Comparison of ENCODE assay signal across 21 cellular contexts in the genomic region with DNA sequence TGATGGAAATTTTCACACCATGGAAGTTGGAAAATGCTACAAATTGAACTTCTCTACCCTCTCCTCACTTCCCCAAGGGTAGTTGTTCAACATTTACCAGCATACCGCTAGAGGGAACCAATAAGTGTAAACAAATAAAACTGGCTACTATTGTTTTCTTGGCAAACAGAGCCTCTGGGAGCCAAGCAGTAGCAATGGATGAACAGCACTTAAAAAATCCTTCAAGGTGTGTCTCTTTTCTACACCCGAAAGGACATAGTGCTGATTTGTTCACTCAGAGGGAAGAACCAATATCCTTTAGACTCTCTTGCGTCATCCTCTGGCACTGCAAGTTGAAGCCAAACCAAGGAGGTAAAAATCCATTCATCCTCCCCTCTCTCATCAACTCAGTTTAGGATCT.
DNase-seq lines count a peak whose midpoint lies in the region; FAIRE-seq and TF ChIP-seq lines count a peak whose summit lies in the region.
"Had no signal": no experiment of that assay in that cellular context is flagged by ENCODE, and none has a peak within 500 bp of the region (broad histone marks: within the 10 kb centered on the region; RNA-seq: fewer than 3 reads in every experiment).

No MANE protein-coding gene starts in this region.

- no peak overlapping the region for H2BK5ac ChIP-seq in H1 (ENCODE audit: low read depth, low read length)
- no peak overlapping the region for H2BK5ac ChIP-seq in mesendoderm (ENCODE audit: low read length)

- H3K18ac ChIP-seq in H1 (ENCODE audit: extremely low read depth, low read length) (no peak overlapping the region), mesendoderm (ENCODE audit: low read length) (no peak overlapping the region)

- no peaks in the 10 kb centered on the region for H4K20me1 ChIP-seq in H1 (replicated peaks in 1 of 2; ENCODE audit: control insufficient read depth in 1 of 2, insufficient read depth in 2 of 2, low read length in 2 of 2)

- H2BK15ac ChIP-seq in H1 (ENCODE audit: low read length) (no peak overlapping the region), mesendoderm (replicated peaks; ENCODE audit: low read depth) (no peak overlapping the region)

- peak; percentile 40 to 48 for TF ChIP-seq RAD21 in H1 (IDR thresholded peaks at IDR 0.05 in 1 of 2, conservative IDR thresholded peaks at IDR 0.05 in 1 of 2; ENCODE audit: low read depth in 2 of 2, low read length in 2 of 2)

- H3K56ac ChIP-seq in H1 (replicated peaks; ENCODE audit: insufficient read length, low read depth, low read length) (no peak overlapping the region), mesendoderm (ENCODE audit: low read length) (no peak overlapping the region)

- H3K9me3 ChIP-seq in H1 (ENCODE audit: insufficient read depth in 2 of 2, low read depth in 1 of 2, low read length in 1 of 2), result peaks cover 5 to 7% of the 10 kb centered on the region in 2 experiments; a peak in 3 of 4 replicates

- H3K4me1 ChIP-seq in H1 (replicated peaks in 1 of 4; ENCODE audit: control insufficient read depth in 3 of 4, insufficient read depth in 4 of 4, low read length in 3 of 4) (no peaks in the 10 kb centered on the region), mesendoderm (ENCODE audit: control insufficient read depth, low read depth, low read length) (no peaks in the 10 kb centered on the region)

- 69% methylated on average over 3 of the region's 3 CpGs; no CpG with 5 or more reads in 1 of the 2 experiments for WGBS in H1 (ENCODE audit: extremely low coverage in 1 of 2, insufficient coverage in 1 of 2, insufficient read length in 1 of 2, insufficient replicate concordance in 2 of 2, low coverage in 1 of 2, low lambda C conversion rate in 2 of 2, missing lambda C conversion rate in 1 of 2), 2 experiments
- WGBS in mesendoderm (ENCODE audit: extremely low coverage, insufficient coverage, low lambda C conversion rate), result no CpG with 5 or more reads among the region's 3 CpGs

- TF ChIP-seq CTCF in LNCAP (IDR thresholded peaks at IDR 0.05) (peak; percentile 68), H1 (IDR thresholded peaks at IDR 0.05; ENCODE audit: control extremely low read depth in 1 of 3, insufficient read depth in 1 of 3, low read depth in 1 of 3, low read length in 3 of 3) (peak in 1 of 3 experiments; percentile 48; a peak in 1 of 4 replicates)

- peak; percentile 7 for DNase-seq in DMS53 (lab: John Stamatoyannopoulos, UW)
- DNase-seq in DMS53 treated with DMSO at 0.1 percent for 48 hours (lab: John Stamatoyannopoulos, UW; ENCODE audit: unreplicated experiment), result no peak
- DNase-seq in H1 (ENCODE audit: low read depth in 1 of 2, low spot score in 2 of 2), result no peak
- peak; percentile 40 for DNase-seq in mesendoderm
- DNase-seq in HCEC 1CT, result no peak
- no peak for DNase-seq in NCI-H774 (lab: John Stamatoyannopoulos, UW)
- no peak for DNase-seq in SIG-M5 treated with dmso at 0.1 percent for 504 hours (lab: John Stamatoyannopoulos, UW; ENCODE audit: unreplicated experiment)
- DNase-seq: activated CD4-positive, alpha-beta T cell treated with anti-CD3 and anti-CD28 coated beads for 4 hours; activated effector memory CD4-positive, alpha-beta T cell treated with Interleukin-2 at 50 U/mL for 16 hours; aorta; CD4-positive, alpha-beta T cell; cortex of kidney; natural killer cell; NCI-H1105 treated with DMSO at 0.1 percent for 48 hours; NCI-H2081; OCI-M1 had no signal

- H2AFZ ChIP-seq in H1 (ENCODE audit: low read length), result 0 out of 2 replicates have a peak overlapping the region, but pooled peaks have one; percentile 14

- no peak overlapping the region for H2BK12ac ChIP-seq in H1 (ENCODE audit: low read depth, low read length)

- H4K8ac ChIP-seq in H1 (ENCODE audit: extremely low read depth, insufficient read depth, low read length) (no peak overlapping the region), mesendoderm (ENCODE audit: low read depth, low read length) (no peak overlapping the region)

- H2BK120ac ChIP-seq in H1 (replicated peaks; ENCODE audit: low read depth, low read length), result no peak overlapping the region
- H2BK120ac ChIP-seq in mesendoderm (ENCODE audit: low read depth, low read length), result no peak overlapping the region

- no peak overlapping the region for H3K14ac ChIP-seq in H1 (ENCODE audit: insufficient read length)

- H3K23me2 ChIP-seq in H1 (ENCODE audit: low read depth, low read length), result no peaks in the 10 kb centered on the region

- CTCF ChIA-PET in H1 (lab: Charles Lee; ENCODE audit: partially characterized antibody), result interaction anchor here (1.2 to 2.1 kb wide), 3 partner anchors 81 to 182 kb away, joined by 3 to 4 read pairs (median 3); no protein-coding TSS in a partner anchor

- no peaks in the 10 kb centered on the region for H3K79me2 ChIP-seq in H1 (ENCODE audit: control insufficient read depth in 1 of 2, insufficient read depth in 2 of 2, low read length in 2 of 2)
- no peaks in the 10 kb centered on the region for H3K79me2 ChIP-seq in mesendoderm (ENCODE audit: control insufficient read depth, insufficient read depth, low read length)

- H3K79me1 ChIP-seq in H1 (ENCODE audit: low read depth, low read length), result no peaks in the 10 kb centered on the region
- no peaks in the 10 kb centered on the region for H3K79me1 ChIP-seq in mesendoderm (ENCODE audit: low read length)

- H4K5ac ChIP-seq in H1 (ENCODE audit: insufficient read length, low read depth, low read length) (no peak overlapping the region), mesendoderm (ENCODE audit: low read length) (no peak overlapping the region)

- H3K27ac ChIP-seq in H1 (ENCODE audit: low read depth, low read length) (no peak overlapping the region), mesendoderm (ENCODE audit: low read depth, low read length) (no peak overlapping the region)
- H3K27ac ChIP-seq: tibial nerve had no signal

- FAIRE-seq in H1 (lab: Jason Lieb, UNC), result no peak
- FAIRE-seq: A204.1, D721Med, islet of Langerhans had no signal

- H3K27me3 ChIP-seq in H1 (replicated peaks in 1 of 4; ENCODE audit: control insufficient read depth in 3 of 4, extremely low read depth in 1 of 4, insufficient read depth in 3 of 4, low read length in 3 of 4) (no peaks in the 10 kb centered on the region), mesendoderm (ENCODE audit: insufficient read depth, low read length, poor library complexity) (no peaks in the 10 kb centered on the region)
- H3K27me3 ChIP-seq: tibial nerve had no signal

- H3K4me3 ChIP-seq in H1 (ENCODE audit: extremely low read depth in 1 of 4, insufficient read depth in 2 of 4, low read depth in 3 of 4, low read length in 4 of 4) (no peak overlapping the region), mesendoderm (ENCODE audit: low read length) (no peak overlapping the region)
- H3K4me3 ChIP-seq: tibial nerve had no signal

- no peak overlapping the region for H2BK20ac ChIP-seq in H1 (ENCODE audit: low read length)

- H3K9ac ChIP-seq in H1 (replicated peaks in 1 of 4; ENCODE audit: extremely low read depth in 1 of 4, low read depth in 3 of 4, low read length in 3 of 4) (no peak overlapping the region), mesendoderm (ENCODE audit: low read length) (no peak overlapping the region)

- TF ChIP-seq POLR2A in H1 (IDR thresholded peaks at IDR 0.05; ENCODE audit: control extremely low read depth in 1 of 2, low read depth in 2 of 2, low read length in 2 of 2), result no peak

- H3K36me3 ChIP-seq in H1 (ENCODE audit: control insufficient read depth in 2 of 4, insufficient read depth in 4 of 4, low read length in 3 of 4), result no peaks in the 10 kb centered on the region
- H3K36me3 ChIP-seq in mesendoderm (ENCODE audit: control insufficient read depth, insufficient read depth, low read length), result no peaks in the 10 kb centered on the region
- H3K36me3 ChIP-seq: tibial nerve had no signal

- no peak for TF ChIP-seq EP300 in H1 (IDR thresholded peaks at IDR 0.05; ENCODE audit: borderline replicate concordance in 1 of 2, low read depth in 2 of 2, low read length in 2 of 2)

- H4K91ac ChIP-seq in H1 (replicated peaks; ENCODE audit: insufficient read length, low read length), result no peak overlapping the region

- H2AK5ac ChIP-seq in H1 (ENCODE audit: low read depth, low read length) (no peak overlapping the region), mesendoderm (ENCODE audit: low read length) (no peak overlapping the region)

- H3K23ac ChIP-seq in H1 (ENCODE audit: insufficient read length) (no peak overlapping the region), mesendoderm (ENCODE audit: low read length) (no peak overlapping the region)

- H3K4ac ChIP-seq in H1 (replicated peaks; ENCODE audit: insufficient read length, low read depth, low read length), result no peak overlapping the region
- no peak overlapping the region for H3K4ac ChIP-seq in mesendoderm (ENCODE audit: low read depth, low read length)

- H3K4me2 ChIP-seq in H1 (ENCODE audit: insufficient read depth in 1 of 2, low read depth in 2 of 2, low read length in 2 of 2) (no peak overlapping the region), mesendoderm (ENCODE audit: low read length) (no peak overlapping the region)

- POLR2A ChIA-PET in H1 (lab: Charles Lee; ENCODE audit: partially characterized antibody), result no interaction called here

TF ChIP-seq in H1, 55 proteins besides CTCF, POLR2A, EP300 and RAD21:
- peak; percentile 44; the same call in 1 of the 2 replicates for TF ChIP-seq CEBPB (IDR thresholded peaks at IDR 0.05; ENCODE audit: low read depth, low read length)
- TF ChIP-seq BRCA1 (IDR thresholded peaks at IDR 0.05; ENCODE audit: low read depth, low read length), result no peak

Comparison
In these comparisons a context has a peak if more than half of its experiments do, and no peak if none do; other contexts are left out.
1. DNase-seq: peak in DMS53 (single experiment) and mesendoderm (single experiment); none in DMS53 treated with DMSO at 0.1 percent for 48 hours (single experiment), H1 (0 of 2), HCEC 1CT (single experiment), NCI-H774 (single experiment) and SIG-M5 treated with dmso at 0.1 percent for 504 hours (single experiment).